25 cellular contexts compared by ENCODE assay signal in genomic region chr9:81344366-81344765, GRCh38.
"Had no signal": no experiment of that assay in that cellular context is flagged by ENCODE, and none has a peak within 500 bp of the region (broad histone marks: within the 10 kb centered on the region; RNA-seq: fewer than 3 reads in every experiment).

No MANE protein-coding gene starts in this region.

- H3K4me1 Mint-ChIP-seq: activated B cell treated with CpG ODN at 0.5 μM for 24 hours; activated naive CD8-positive, alpha-beta T cell treated with anti-CD3 and anti-CD28 coated beads, Interleukin-2, amount 10 ng/mL, durations not matched to agents 7 days and 5 days; central memory CD8-positive, alpha-beta T cell; naive thymus-derived CD4-positive, alpha-beta T cell had no signal

- H3K27me3 Mint-ChIP-seq: activated B cell treated with CpG ODN at 0.5 μM for 24 hours; activated naive CD8-positive, alpha-beta T cell treated with anti-CD3 and anti-CD28 coated beads, Interleukin-2, amount 10 ng/mL, durations not matched to agents 7 days and 5 days; central memory CD8-positive, alpha-beta T cell; naive thymus-derived CD4-positive, alpha-beta T cell; stimulated activated naive CD8-positive, alpha-beta T cell treated with anti-CD3 and anti-CD28 coated beads, Interleukin-15, Interleukin-2, amounts not matched to agents 100 ng/mL and 50 ng/mL, for 24 hours had no signal

- H3K27ac ChIP-seq: breast epithelium, epithelial cell of prostate, heart right ventricle, left lung, prostate gland, right atrium auricular region, spleen, tibial artery had no signal

- H3K9me3 ChIP-seq: breast epithelium, heart right ventricle, left lung, prostate gland, right atrium auricular region, spleen, tibial artery had no signal

- H3K36me3 ChIP-seq: breast epithelium, heart right ventricle, left lung, prostate gland, right atrium auricular region, spleen, tibial artery had no signal

- H3K27me3 ChIP-seq: breast epithelium, heart right ventricle, left lung, right atrium auricular region, spleen, tibial artery had no signal

- FAIRE-seq: kidney had no signal

- H3K4me3 ChIP-seq: breast epithelium, heart right ventricle, left lung, lung, prostate gland, right atrium auricular region, spleen, tibial artery had no signal

- H3K9me3 Mint-ChIP-seq: activated B cell treated with CpG ODN at 0.5 μM for 24 hours; stimulated activated naive CD8-positive, alpha-beta T cell treated with anti-CD3 and anti-CD28 coated beads, Interleukin-15, Interleukin-2, amounts not matched to agents 100 ng/mL and 50 ng/mL, for 24 hours had no signal

- H3K4me3 Mint-ChIP-seq: activated B cell treated with CpG ODN at 0.5 μM for 24 hours; activated naive CD8-positive, alpha-beta T cell treated with anti-CD3 and anti-CD28 coated beads, Interleukin-2, amount 10 ng/mL, durations not matched to agents 7 days and 5 days; central memory CD8-positive, alpha-beta T cell; naive thymus-derived CD4-positive, alpha-beta T cell; stimulated activated naive CD8-positive, alpha-beta T cell treated with anti-CD3 and anti-CD28 coated beads, Interleukin-15, Interleukin-2, amounts not matched to agents 100 ng/mL and 50 ng/mL, for 24 hours had no signal

- H3K4me1 ChIP-seq: breast epithelium, heart right ventricle, left lung, prostate gland, right atrium auricular region, spleen, tibial artery had no signal

- H3K27ac Mint-ChIP-seq: activated B cell treated with CpG ODN at 0.5 μM for 24 hours; activated naive CD8-positive, alpha-beta T cell treated with anti-CD3 and anti-CD28 coated beads, Interleukin-2, amount 10 ng/mL, durations not matched to agents 7 days and 5 days; naive thymus-derived CD4-positive, alpha-beta T cell; stimulated activated naive CD8-positive, alpha-beta T cell treated with anti-CD3 and anti-CD28 coated beads, Interleukin-15, Interleukin-2, amounts not matched to agents 100 ng/mL and 50 ng/mL, for 24 hours had no signal

- H3K36me3 Mint-ChIP-seq: activated naive CD8-positive, alpha-beta T cell treated with anti-CD3 and anti-CD28 coated beads, Interleukin-2, amount 10 ng/mL, durations not matched to agents 7 days and 5 days; naive thymus-derived CD4-positive, alpha-beta T cell had no signal

- DNase-seq: activated B cell treated with CpG ODN at 0.5 μM for 24 hours; activated CD4-positive, alpha-beta T cell treated with anti-CD3 and anti-CD28 coated beads for 4 hours; activated CD4-positive, alpha-beta T cell treated with anti-CD3 and anti-CD28 coated beads, Interleukin-2, amount 50 U/mL, for 48 hours; activated naive CD4-positive, alpha-beta T cell treated with Interleukin-2 at 50 U/mL for 16 hours; activated naive CD8-positive, alpha-beta T cell treated with anti-CD3 and anti-CD28 coated beads, Interleukin-2, amount 10 ng/mL, durations not matched to agents 7 days and 5 days; activated T-cell treated with anti-CD3 and anti-CD28 coated beads, Interleukin-2, amount 50 U/mL, for 48 hours; amniotic stem cell; cortex of kidney; heart right ventricle; kidney; left lung; naive thymus-derived CD4-positive, alpha-beta T cell; spleen; stimulated activated CD4-positive, alpha-beta T cell treated with anti-CD3 and anti-CD28 coated beads, Interleukin-4, amount 100 ng/mL, for 4 hours; substantia nigra; T-helper 1 cell; T-helper 9 cell; tibial artery had no signal
